In the genomic region with DNA sequence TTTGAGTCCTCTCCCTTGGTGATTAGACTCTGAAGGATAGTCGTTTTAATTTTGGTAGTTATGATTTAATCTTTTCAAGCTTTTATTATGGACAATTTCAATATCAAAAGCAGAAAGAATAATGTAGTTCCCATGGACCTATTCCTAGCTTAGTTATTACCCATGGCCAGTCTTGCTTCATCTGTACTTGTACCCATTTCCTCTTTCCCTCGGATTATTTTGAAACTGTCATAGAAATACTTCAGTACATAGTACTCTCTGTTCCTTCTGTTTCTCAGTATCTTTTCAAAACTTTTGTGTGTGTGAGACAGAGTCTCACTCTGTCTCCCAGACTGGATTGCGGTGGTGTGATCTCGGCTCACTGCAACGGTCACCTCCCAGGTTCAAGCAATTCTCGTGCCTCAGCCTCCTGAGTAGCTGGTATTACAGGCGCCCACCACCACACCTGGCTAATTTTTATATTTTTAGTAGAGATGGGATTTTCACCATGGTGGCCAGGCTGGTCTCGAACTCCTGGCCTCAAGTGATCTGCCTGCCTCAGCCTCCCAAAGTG, we compare ENCODE assay signal across 1 cellular context.
TF ChIP-seq lines count a peak whose summit lies in the region.

No MANE protein-coding gene starts in this region.

TF ChIP-seq in GM12878, 131 proteins besides CTCF, POLR2A, EP300 and RAD21 (continued from another document):
- TF ChIP-seq USF1 (IDR thresholded peaks at IDR 0.05; ENCODE audit: borderline replicate concordance, extremely low read length, insufficient read depth, low read depth, low read length) (no peak), CBX5 (IDR thresholded peaks at IDR 0.05; ENCODE audit: low read depth) (peak; percentile 15; the same call in 1 of the 2 replicates), CBFB (IDR thresholded peaks at IDR 0.05; ENCODE audit: low read depth) (0 out of 2 replicates have a peak, but pooled peaks have one; percentile 9), MYB (IDR thresholded peaks at IDR 0.05; ENCODE audit: borderline replicate concordance, low read depth, low read length) (no peak), MTA2 (IDR thresholded peaks at IDR 0.05; ENCODE audit: low read depth) (0 out of 2 replicates have a peak, but pooled peaks have one; percentile 5), SREBF1 (IDR thresholded peaks at IDR 0.05; ENCODE audit: low read length) (no peak), SPI1 (IDR thresholded peaks at IDR 0.05; ENCODE audit: borderline replicate concordance, insufficient read depth, low read depth, low read length) (peak; percentile 88), NFIC (IDR thresholded peaks at IDR 0.05; ENCODE audit: low read depth, low read length) (peak; percentile 56)
